9 cellular contexts compared by ENCODE assay signal in genomic region chr18:36595818-36596215, GRCh38.
"Had no signal": no experiment of that assay in that cellular context is flagged by ENCODE, and none has a peak within 500 bp of the region (broad histone marks: within the 10 kb centered on the region; RNA-seq: fewer than 3 reads in every experiment).

No MANE protein-coding gene starts in this region.

- H3K27ac Mint-ChIP-seq: GM23338, HFFc6 had no signal

- H3K9me3 ChIP-seq: HAP-1 had no signal

- H3K9me3 Mint-ChIP-seq: HFFc6 had no signal

- H3K9ac ChIP-seq: GM23248 had no signal

- DNase-seq: GM23248, GOT3, H7, H9, HCEC 1CT, HFFc6 had no signal

- H3K4me3 Mint-ChIP-seq: GM23338, H9, HFFc6 had no signal

- H3K27ac ChIP-seq: GM23248 had no signal

- H2AFZ ChIP-seq: GM23248, GM23338 had no signal

- H3K4me1 ChIP-seq: HAP-1 had no signal

- ATAC-seq: GM23338, HCT116 had no signal

- H3K4me1 Mint-ChIP-seq: GM23338 had no signal

- H3K4me3 ChIP-seq: GM23248, GM23338, HAP-1 had no signal

- H3K4me2 ChIP-seq: GM23338 had no signal
